ENCODE assay signal across 8 cellular contexts in genomic region chr16:2458887-2459646, GRCh38. TPM values are rescaled to one million over a fixed set of nuclear protein-coding genes. Genes with fewer than 3 reads are reported as not detected.
A peak's percentile ranks its signal among the peaks of the same experiment; 100 is the strongest.
DNase-seq lines count a peak whose midpoint lies in the region; ATAC-seq and TF ChIP-seq lines count a peak whose summit lies in the region.

No MANE protein-coding gene starts in this region.

- H3K4me3 Mint-ChIP-seq in activated naive CD8-positive, alpha-beta T cell treated with anti-CD3 and anti-CD28 coated beads, Interleukin-2, amount 10 ng/mL, durations not matched to agents 7 days and 5 days: peak overlapping the region; percentile 86

- H3K27me3 ChIP-seq in liver (ENCODE audit: control insufficient read depth in 4 of 4, insufficient read depth in 4 of 4, low read length in 3 of 4): no peaks in the 10 kb centered on the region
- H3K27me3 ChIP-seq in foreskin keratinocyte: no peaks in the 10 kb centered on the region

- TF ChIP-seq CTCF in liver (IDR thresholded peaks at IDR 0.05; ENCODE audit: low read depth, low read length, missing input control) (no peak), foreskin keratinocyte (conservative IDR thresholded peaks at IDR 0.05) (no peak)

- peak overlapping the region in 1 of 2 donors; percentile 66 for H3K9ac ChIP-seq in liver (ENCODE audit: low read depth in 1 of 2, low read length in 2 of 2)

- H3K36me3 ChIP-seq in liver (ENCODE audit: control insufficient read depth in 4 of 4, insufficient read depth in 3 of 4, low read depth in 1 of 4, low read length in 3 of 4) (no peaks in the 10 kb centered on the region), urinary bladder (ENCODE audit: insufficient read depth) (no peaks in the 10 kb centered on the region)

- TF ChIP-seq RAD21 in liver (IDR thresholded peaks at IDR 0.05): no peak

- H3K9me3 Mint-ChIP-seq in activated naive CD8-positive, alpha-beta T cell treated with anti-CD3 and anti-CD28 coated beads, Interleukin-2, amount 10 ng/mL, durations not matched to agents 7 days and 5 days: no peaks in the 10 kb centered on the region

- H3K4me1 ChIP-seq in liver (ENCODE audit: control insufficient read depth in 4 of 4, insufficient read depth in 4 of 4, low read length in 3 of 4) (peaks cover 7 to 16% (median 13%) of the 10 kb centered on the region in 4 donors), urinary bladder (ENCODE audit: insufficient read depth) (no peaks in the 10 kb centered on the region), foreskin keratinocyte (no peaks in the 10 kb centered on the region)

- no peaks in the 10 kb centered on the region for H3K27me3 Mint-ChIP-seq in activated naive CD8-positive, alpha-beta T cell treated with anti-CD3 and anti-CD28 coated beads, Interleukin-2, amount 10 ng/mL, durations not matched to agents 7 days and 5 days

- H3K4me1 Mint-ChIP-seq in activated naive CD8-positive, alpha-beta T cell treated with anti-CD3 and anti-CD28 coated beads, Interleukin-2, amount 10 ng/mL, durations not matched to agents 7 days and 5 days: peaks cover 13% of the 10 kb centered on the region

- peaks cover 11% of the 10 kb centered on the region for H3K36me3 Mint-ChIP-seq in activated naive CD8-positive, alpha-beta T cell treated with anti-CD3 and anti-CD28 coated beads, Interleukin-2, amount 10 ng/mL, durations not matched to agents 7 days and 5 days

- H3K27ac ChIP-seq in liver (ENCODE audit: low read depth in 1 of 2, low read length in 2 of 2) (no peak overlapping the region), urinary bladder (ENCODE audit: low read depth) (no peak overlapping the region), foreskin keratinocyte (no peak overlapping the region)

- ATAC-seq in activated naive CD8-positive, alpha-beta T cell treated with anti-CD3 and anti-CD28 coated beads, Interleukin-2, amount 10 ng/mL, durations not matched to agents 7 days and 5 days (ENCODE audit: low read depth): peak; percentile 0
- no peak for ATAC-seq in foreskin keratinocyte
- no peak for ATAC-seq in GM21526 (IDR thresholded peaks at IDR 0.05; ENCODE audit: low FRiP score, unreplicated experiment)
- ATAC-seq in GM18868 (IDR thresholded peaks at IDR 0.05; ENCODE audit: unreplicated experiment): no peak

- H3K9me3 ChIP-seq in liver (ENCODE audit: control insufficient read depth in 4 of 4, low read length in 3 of 4): no peaks in the 10 kb centered on the region

- peak; percentile 25 for DNase-seq in stimulated activated CD4-positive, alpha-beta T cell treated with anti-CD3 and anti-CD28 coated beads, Interleukin-15, amount 100 ng/mL, for 24 hours
- DNase-seq in stimulated activated CD4-positive, alpha-beta T cell treated with anti-CD3 and anti-CD28 coated beads, Interleukin-4, amount 100 ng/mL, for 4 hours: no peak
- no peak for DNase-seq in activated naive CD8-positive, alpha-beta T cell treated with anti-CD3 and anti-CD28 coated beads, Interleukin-2, amount 10 ng/mL, durations not matched to agents 7 days and 5 days
- DNase-seq in foreskin keratinocyte: no peak

- WGBS in liver: 35% methylated on average over 18 of the region's 18 CpGs
- 18% methylated on average over 18 of the region's 18 CpGs for WGBS in urinary bladder

- peak overlapping the region; percentile 45 to 77 (median 62) for H3K4me3 ChIP-seq in liver (ENCODE audit: low read depth in 1 of 3, low read length in 3 of 3)
- peak overlapping the region; percentile 32 for H3K4me3 ChIP-seq in urinary bladder (ENCODE audit: low read depth, low read length)

- POLR2A ChIA-PET in activated naive CD8-positive, alpha-beta T cell treated with anti-CD3 and anti-CD28 coated beads, Interleukin-2, amount 10 ng/mL, durations not matched to agents 7 days and 5 days (lab: Charles Lee): interaction anchor here (0.9 to 2.3 kb wide), 12 partner anchors 10 to 291 kb away, joined by 3 to 14 read pairs (median 4); partner anchors contain the start of genes AMDHD2, ATP6V0C, CCNF and NTN3

- H3K27ac Mint-ChIP-seq in activated naive CD8-positive, alpha-beta T cell treated with anti-CD3 and anti-CD28 coated beads, Interleukin-2, amount 10 ng/mL, durations not matched to agents 7 days and 5 days: peak overlapping the region; percentile 91

TF ChIP-seq in liver, 16 proteins besides CTCF, POLR2A, EP300 and RAD21:
- TF ChIP-seq JUND (IDR thresholded peaks at IDR 0.05): no peak
- no peak for TF ChIP-seq SP1 (IDR thresholded peaks at IDR 0.05)
- TF ChIP-seq, protein P1, sequence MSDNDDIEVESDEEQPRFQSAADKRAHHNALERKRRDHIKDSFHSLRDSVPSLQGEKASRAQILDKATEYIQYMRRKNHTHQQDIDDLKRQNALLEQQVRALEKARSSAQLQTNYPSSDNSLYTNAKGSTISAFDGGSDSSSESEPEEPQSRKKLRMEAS (IDR thresholded peaks at IDR 0.05): no peak
- TF ChIP-seq GABPA (IDR thresholded peaks at IDR 0.05 in 1 of 2, conservative IDR thresholded peaks at IDR 0.05 in 1 of 2): no peak
- no peak for TF ChIP-seq EGR1 (IDR thresholded peaks at IDR 0.05; ENCODE audit: low read depth in 2 of 2)
- no peak for TF ChIP-seq HNF4A (conservative IDR thresholded peaks at IDR 0.05)
- TF ChIP-seq TAF1 (conservative IDR thresholded peaks at IDR 0.05): no peak
- TF ChIP-seq RXRA (IDR thresholded peaks at IDR 0.05): no peak
- no peak for TF ChIP-seq REST (IDR thresholded peaks at IDR 0.05)
- no peak for TF ChIP-seq NR2F2 (IDR thresholded peaks at IDR 0.05)
- TF ChIP-seq, protein P2, sequence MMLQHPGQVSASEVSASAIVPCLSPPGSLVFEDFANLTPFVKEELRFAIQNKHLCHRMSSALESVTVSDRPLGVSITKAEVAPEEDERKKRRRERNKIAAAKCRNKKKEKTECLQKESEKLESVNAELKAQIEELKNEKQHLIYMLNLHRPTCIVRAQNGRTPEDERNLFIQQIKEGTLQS (IDR thresholded peaks at IDR 0.05): no peak
- TF ChIP-seq FOXA2 (IDR thresholded peaks at IDR 0.05): no peak
- TF ChIP-seq FOXA1 (IDR thresholded peaks at IDR 0.05): no peak
- TF ChIP-seq HNF4G (IDR thresholded peaks at IDR 0.05): no peak

RNA-seq across cellular contexts. Expression of gene TEDC2, which starts 0.8 kb away (rescaled TPM):
- 10 to 100 TPM; 16.0 to 17.8 TPM for total RNA-seq in activated naive CD8-positive, alpha-beta T cell treated with anti-CD3 and anti-CD28 coated beads, Interleukin-2, amount 10 ng/mL, durations not matched to agents 7 days and 5 days
- total RNA-seq in liver: 1 to 10 TPM in 1 of 2 donors, under 1 TPM in 1; 0.84 to 6.7 TPM
- polyA plus RNA-seq in liver: 1 to 10 TPM in 1 of 2 donors, under 1 TPM in 1; 0.71 to 1.3 TPM
- total RNA-seq in urinary bladder: 2.4 TPM
- polyA plus RNA-seq in urinary bladder: 1.1 TPM
- 17.7 and 19.8 TPM in 2 replicates for total RNA-seq in foreskin keratinocyte
- polyA plus RNA-seq in foreskin keratinocyte: 21.6 and 22.6 TPM in 2 replicates

RNA-seq across cellular contexts. Expression of gene NTN3, which starts 12.0 kb away (rescaled TPM):
- total RNA-seq in activated naive CD8-positive, alpha-beta T cell treated with anti-CD3 and anti-CD28 coated beads, Interleukin-2, amount 10 ng/mL, durations not matched to agents 7 days and 5 days: not detected
- total RNA-seq in liver (1 to 10 TPM in 1 of 2 donors, under 1 TPM in 1; 0.19 to 2.3 TPM), urinary bladder (5.2 TPM), foreskin keratinocyte (0.04 and 0.07 TPM in 2 replicates)
- polyA plus RNA-seq in liver (under 1 TPM in 1 of 2 donors, not detected in 1; 0.28 TPM), urinary bladder (0.19 TPM), foreskin keratinocyte (not detected in 2 replicates)

RNA-seq across cellular contexts. Expression of gene TBC1D24, which starts 15.9 kb away (rescaled TPM):
- 10 to 100 TPM; 16.5 to 17.9 TPM for total RNA-seq in activated naive CD8-positive, alpha-beta T cell treated with anti-CD3 and anti-CD28 coated beads, Interleukin-2, amount 10 ng/mL, durations not matched to agents 7 days and 5 days
- total RNA-seq in liver (10 to 100 TPM; 14.6 to 22.3 TPM), urinary bladder (11.2 TPM), foreskin keratinocyte (7.7 and 7.8 TPM in 2 replicates)
- polyA plus RNA-seq in liver (1 to 10 TPM; 8.4 TPM), urinary bladder (5.8 TPM), foreskin keratinocyte (2.5 and 2.9 TPM in 2 replicates)

RNA-seq across cellular contexts. Expression of gene CCNF, which starts 29.8 kb away (rescaled TPM):
- 10 to 100 TPM; 67.7 to 70.5 TPM for total RNA-seq in activated naive CD8-positive, alpha-beta T cell treated with anti-CD3 and anti-CD28 coated beads, Interleukin-2, amount 10 ng/mL, durations not matched to agents 7 days and 5 days
- total RNA-seq in liver (10 to 100 TPM in 1 of 2 donors, 1 to 10 TPM in 1; 1.8 to 46.3 TPM), urinary bladder (9.6 TPM), foreskin keratinocyte (29.1 and 35.7 TPM in 2 replicates)
- polyA plus RNA-seq in liver (1 to 10 TPM in 1 of 2 donors, under 1 TPM in 1; 0.88 to 1.8 TPM), urinary bladder (2.2 TPM), foreskin keratinocyte (11.5 and 15.6 TPM in 2 replicates)

RNA-seq across cellular contexts. Expression of gene ATP6V0C, which starts 54.7 kb away (rescaled TPM):
- total RNA-seq in activated naive CD8-positive, alpha-beta T cell treated with anti-CD3 and anti-CD28 coated beads, Interleukin-2, amount 10 ng/mL, durations not matched to agents 7 days and 5 days: 100 to 1,000 TPM; 117 to 122 TPM
- total RNA-seq in liver: 10 to 100 TPM; 17.6 to 27.3 TPM
- polyA plus RNA-seq in liver: 100 to 1,000 TPM in 1 of 2 donors, 10 to 100 TPM in 1; 93.8 to 132 TPM
- 15.0 TPM for total RNA-seq in urinary bladder
- 193 TPM for polyA plus RNA-seq in urinary bladder
- 69.8 and 73.3 TPM in 2 replicates for total RNA-seq in foreskin keratinocyte
- 213 and 228 TPM in 2 replicates for polyA plus RNA-seq in foreskin keratinocyte
